9 cellular contexts compared by ENCODE assay signal in the genomic region with DNA sequence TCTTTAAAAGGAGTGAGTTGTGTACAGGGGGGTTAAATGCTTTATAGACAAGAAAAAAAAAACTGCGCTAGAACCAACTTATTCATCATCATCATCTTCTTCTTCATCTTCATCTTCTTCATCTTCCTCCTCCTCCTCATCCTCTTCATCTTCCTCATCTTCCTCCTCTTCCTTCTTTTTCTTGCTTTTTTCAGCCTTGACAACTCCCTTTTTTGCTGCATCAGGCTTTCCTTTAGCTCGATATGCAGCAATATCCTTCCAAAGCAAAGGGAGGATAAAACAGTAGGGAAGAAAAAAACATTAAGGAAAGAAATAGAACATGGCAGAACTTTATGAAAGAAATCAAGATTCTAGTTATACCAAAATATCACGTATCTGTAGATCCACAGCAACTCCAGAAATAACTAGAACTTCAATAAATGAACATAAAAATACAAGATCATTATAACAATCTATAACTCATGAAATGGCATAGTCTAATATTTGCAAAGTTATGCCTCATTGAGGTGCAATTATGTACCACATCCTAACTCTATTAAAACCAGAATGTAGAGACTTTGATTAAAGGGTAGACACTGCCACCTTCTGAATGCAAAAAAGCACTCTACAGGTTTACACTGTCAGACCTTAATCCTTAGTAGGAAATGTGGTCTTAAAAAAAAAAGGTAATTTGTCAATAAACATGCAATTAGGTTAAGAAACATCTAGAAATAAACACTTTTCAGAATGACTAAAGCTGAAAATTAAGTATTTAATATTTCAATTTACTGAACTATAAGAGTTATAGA. TPM values are rescaled to one million over a fixed set of nuclear protein-coding genes. Genes with fewer than 3 reads are reported as not detected.
DNase-seq lines count a peak whose midpoint lies in the region; ATAC-seq and TF ChIP-seq lines count a peak whose summit lies in the region.
"Not testable (repeated sequence)": the region's sequence is repeated elsewhere in the genome, so short reads cannot be mapped to it uniquely, and the experiment has no call there.
"Had no signal": no experiment of that assay in that cellular context is flagged by ENCODE, and none has a peak within 500 bp of the region (broad histone marks: within the 10 kb centered on the region; RNA-seq: fewer than 3 reads in every experiment).

No MANE protein-coding gene starts in this region.

- not testable (repeated sequence) for H3K4me2 ChIP-seq in PC-3 (ENCODE audit: low read length)

- H3K9ac ChIP-seq in PC-3 (ENCODE audit: low read length): not testable (repeated sequence)

- H2AFZ ChIP-seq in PC-3 (ENCODE audit: low read length): not testable (repeated sequence)

- H3F3A ChIP-seq in PC-3 (ENCODE audit: low read length, unreplicated experiment): not testable (repeated sequence)

- peak overlapping the region; percentile 32 for H3K4me3 Mint-ChIP-seq in CD8-positive, alpha-beta T cell
- peak overlapping the region; percentile 54 for H3K4me3 Mint-ChIP-seq in activated T-helper 2 cell treated with anti-CD3 and anti-CD28 coated beads, Interferon-gamma antibody, Interleukin-2, Interleukin-4, amounts not matched to agents 10 μg/mL and 5 μg/mL and 100 μg/mL, durations not matched to agents 14 hours and 24 hours and 36 hours (ENCODE audit: low read depth)
- peak overlapping the region; percentile 70 for H3K4me3 Mint-ChIP-seq in natural killer cell treated with Interleukin-12 subunit alpha and Interleukin-12 subunit beta and Interleukin-15 and Interleukin-18, amount 100 ng/mL, for 72 hours

- not testable (repeated sequence) for H3K27me3 Mint-ChIP-seq in CD8-positive, alpha-beta T cell (ENCODE audit: low read depth); activated T-helper 2 cell treated with anti-CD3 and anti-CD28 coated beads, Interferon-gamma antibody, Interleukin-2, Interleukin-4, amounts not matched to agents 10 μg/mL and 5 μg/mL and 100 μg/mL, durations not matched to agents 14 hours and 24 hours and 36 hours (ENCODE audit: low read depth); natural killer cell treated with Interleukin-12 subunit alpha and Interleukin-12 subunit beta and Interleukin-15 and Interleukin-18, amount 100 ng/mL, for 72 hours

- peaks cover 18% of the 10 kb centered on the region for H3K36me3 ChIP-seq in CD8-positive, alpha-beta T cell (ENCODE audit: insufficient read depth, low read length)
- H3K36me3 ChIP-seq in PC-3 (ENCODE audit: low read depth, low read length) (peaks cover 36% of the 10 kb centered on the region), left ventricle myocardium inferior (peaks cover 35% of the 10 kb centered on the region), suprapubic skin (peaks cover 18% of the 10 kb centered on the region)

- CTCF ChIA-PET in CD8-positive, alpha-beta T cell (lab: Charles Lee): interaction anchor here (0.6 to 2.6 kb wide), 37 partner anchors 9 to 346 kb away, joined by 3 to 28 read pairs (median 4); partner anchors contain the start of gene KATNAL1
- CTCF ChIA-PET in PC-3 (lab: Charles Lee): not testable (repeated sequence)

- not testable (repeated sequence) for DNase-seq in CD8-positive, alpha-beta T cell; HFF-Myc (ENCODE audit: extremely low read depth, low read depth); activated T-helper 2 cell treated with anti-CD3 and anti-CD28 coated beads, Interferon-gamma antibody, Interleukin-2, Interleukin-4, amounts not matched to agents 10 μg/mL and 5 μg/mL and 100 μg/mL, durations not matched to agents 14 hours and 24 hours and 36 hours (ENCODE audit: low spot score); coronary artery (ENCODE audit: low spot score); left ventricle myocardium inferior; natural killer cell treated with Interleukin-12 subunit alpha and Interleukin-12 subunit beta and Interleukin-15 and Interleukin-18, amount 100 ng/mL, for 72 hours (ENCODE audit: low spot score); suprapubic skin (ENCODE audit: low spot score in 2 of 2)
- DNase-seq in PC-3: peak; percentile 20

- not testable (repeated sequence) for TF ChIP-seq POLR2A in suprapubic skin (IDR thresholded peaks at IDR 0.05)

- not testable (repeated sequence) for TF ChIP-seq EP300 in suprapubic skin (IDR thresholded peaks at IDR 0.05)

- intact Hi-C loops in CD8-positive, alpha-beta T cell (cut with DNase I, micrococcal nuclease): loop anchor here (1.0 to 10.0 kb wide), 9 partner anchors 39 to 687 kb away; partner anchors contain the start of gene UBE2L5 (in 1 of the 2)
- intact Hi-C loops in PC-3 (cut with micrococcal nuclease) (loop anchor here (1.0 to 2.0 kb wide), 3 partner anchors 41 to 329 kb away; no protein-coding TSS in a partner anchor), left ventricle myocardium inferior (cut with micrococcal nuclease) (loop anchor here (10.0 kb wide), 2 partner anchors 47 to 327 kb away; no protein-coding TSS in a partner anchor)
- intact Hi-C loops in activated T-helper 2 cell treated with anti-CD3 and anti-CD28 coated beads, Interferon-gamma antibody, Interleukin-2, Interleukin-4, amounts not matched to agents 10 μg/mL and 5 μg/mL and 100 μg/mL, durations not matched to agents 14 hours and 24 hours and 36 hours (cut with micrococcal nuclease): loop anchor here (5.0 to 10.0 kb wide), 4 partner anchors 39 to 703 kb away; partner anchors contain the start of genes HSPH1 and UBE2L5

- BruUV-seq in PC-3 (replicated peaks; lab: Mats Ljungman, UMichigan): not testable (repeated sequence)

- not testable (repeated sequence) for H3K27me3 ChIP-seq in CD8-positive, alpha-beta T cell (ENCODE audit: insufficient read depth, low read length); PC-3 (ENCODE audit: low read length); left ventricle myocardium inferior (ENCODE audit: low read depth); suprapubic skin

- not testable (repeated sequence) for H3K9me3 ChIP-seq in CD8-positive, alpha-beta T cell (ENCODE audit: low read length); PC-3 (ENCODE audit: low read length); left ventricle myocardium inferior (replicated peaks); suprapubic skin

- peaks cover 33% of the 10 kb centered on the region for H3K79me2 ChIP-seq in PC-3 (ENCODE audit: low read length)

- H3K4me1 ChIP-seq in CD8-positive, alpha-beta T cell (ENCODE audit: insufficient read depth, low read length): peaks cover 26% of the 10 kb centered on the region
- H3K4me1 ChIP-seq in PC-3 (ENCODE audit: insufficient read depth, low read length) (peaks cover 15% of the 10 kb centered on the region), left ventricle myocardium inferior (peaks cover 36% of the 10 kb centered on the region), suprapubic skin (peaks cover 31% of the 10 kb centered on the region)

- H3K9me3 Mint-ChIP-seq in CD8-positive, alpha-beta T cell; activated T-helper 2 cell treated with anti-CD3 and anti-CD28 coated beads, Interferon-gamma antibody, Interleukin-2, Interleukin-4, amounts not matched to agents 10 μg/mL and 5 μg/mL and 100 μg/mL, durations not matched to agents 14 hours and 24 hours and 36 hours; natural killer cell treated with Interleukin-12 subunit alpha and Interleukin-12 subunit beta and Interleukin-15 and Interleukin-18, amount 100 ng/mL, for 72 hours: not testable (repeated sequence)

- TF ChIP-seq CTCF in CD8-positive, alpha-beta T cell (IDR thresholded peaks at IDR 0.05): peak; percentile 67
- peak; percentile 2 for TF ChIP-seq CTCF in HFF-Myc (IDR thresholded peaks at IDR 0.05; ENCODE audit: low read depth, low read length, missing control alignments)
- TF ChIP-seq CTCF in PC-3 (conservative IDR thresholded peaks at IDR 0.05; ENCODE audit: low read depth, low read length): peak; percentile 46
- TF ChIP-seq CTCF in coronary artery (IDR thresholded peaks at IDR 0.05): peak; percentile 15
- peak; percentile 65 for TF ChIP-seq CTCF in left ventricle myocardium inferior (IDR thresholded peaks at IDR 0.05; ENCODE audit: borderline replicate concordance)
- TF ChIP-seq CTCF in suprapubic skin (IDR thresholded peaks at IDR 0.05): peak; percentile 12 to 29

- peaks cover 46% of the 10 kb centered on the region for H3K4me1 Mint-ChIP-seq in CD8-positive, alpha-beta T cell (ENCODE audit: low read depth)
- H3K4me1 Mint-ChIP-seq in activated T-helper 2 cell treated with anti-CD3 and anti-CD28 coated beads, Interferon-gamma antibody, Interleukin-2, Interleukin-4, amounts not matched to agents 10 μg/mL and 5 μg/mL and 100 μg/mL, durations not matched to agents 14 hours and 24 hours and 36 hours (ENCODE audit: low read depth): peaks cover 24% of the 10 kb centered on the region
- H3K4me1 Mint-ChIP-seq in natural killer cell treated with Interleukin-12 subunit alpha and Interleukin-12 subunit beta and Interleukin-15 and Interleukin-18, amount 100 ng/mL, for 72 hours (ENCODE audit: low read depth in 2 of 2): peaks cover 27 to 36% of the 10 kb centered on the region in 2 donors

- ATAC-seq in CD8-positive, alpha-beta T cell; PC-3; natural killer cell treated with Interleukin-12 subunit alpha and Interleukin-12 subunit beta and Interleukin-15 and Interleukin-18, amount 100 ng/mL, for 72 hours: not testable (repeated sequence)

- H3K4me3 ChIP-seq in CD8-positive, alpha-beta T cell (ENCODE audit: low read depth, low read length); HFF-Myc (replicated peaks; ENCODE audit: low read depth, low read length); PC-3 (ENCODE audit: low read length); coronary artery; suprapubic skin: not testable (repeated sequence)
- H3K4me3 ChIP-seq in left ventricle myocardium inferior: peak overlapping the region; percentile 94

- POLR2A ChIA-PET in CD8-positive, alpha-beta T cell (lab: Charles Lee): interaction anchor here (0.6 to 3.7 kb wide), 7 partner anchors 22 to 271 kb away, joined by 3 to 26 read pairs (median 4); partner anchors contain the start of gene USPL1
- POLR2A ChIA-PET in PC-3 (lab: Charles Lee; ENCODE audit: unreplicated experiment): not testable (repeated sequence)

- peaks cover 59% of the 10 kb centered on the region for H3K36me3 Mint-ChIP-seq in CD8-positive, alpha-beta T cell
- H3K36me3 Mint-ChIP-seq in activated T-helper 2 cell treated with anti-CD3 and anti-CD28 coated beads, Interferon-gamma antibody, Interleukin-2, Interleukin-4, amounts not matched to agents 10 μg/mL and 5 μg/mL and 100 μg/mL, durations not matched to agents 14 hours and 24 hours and 36 hours (ENCODE audit: low read depth): peaks cover 60% of the 10 kb centered on the region
- peaks cover 30% of the 10 kb centered on the region for H3K36me3 Mint-ChIP-seq in natural killer cell treated with Interleukin-12 subunit alpha and Interleukin-12 subunit beta and Interleukin-15 and Interleukin-18, amount 100 ng/mL, for 72 hours

- WGBS in suprapubic skin: 68% methylated on average over 3 of the region's 3 CpGs

- peak overlapping the region; percentile 74 for H3K27ac Mint-ChIP-seq in CD8-positive, alpha-beta T cell
- H3K27ac Mint-ChIP-seq in activated T-helper 2 cell treated with anti-CD3 and anti-CD28 coated beads, Interferon-gamma antibody, Interleukin-2, Interleukin-4, amounts not matched to agents 10 μg/mL and 5 μg/mL and 100 μg/mL, durations not matched to agents 14 hours and 24 hours and 36 hours: peak overlapping the region; percentile 59
- H3K27ac Mint-ChIP-seq in natural killer cell treated with Interleukin-12 subunit alpha and Interleukin-12 subunit beta and Interleukin-15 and Interleukin-18, amount 100 ng/mL, for 72 hours: peak overlapping the region; percentile 81 to 92

- H3K9me2 ChIP-seq in PC-3 (replicated peaks; ENCODE audit: low read length): not testable (repeated sequence)

- not testable (repeated sequence) for H3K27ac ChIP-seq in CD8-positive, alpha-beta T cell (ENCODE audit: low read depth, low read length); PC-3 (ENCODE audit: low read length); left ventricle myocardium inferior (replicated peaks); suprapubic skin
- H3K27ac ChIP-seq in coronary artery: peak overlapping the region; percentile 3 to 11

- H4K20me1 ChIP-seq in PC-3 (ENCODE audit: low read length): peaks cover 18% of the 10 kb centered on the region; the same call in 1 of the 2 replicates

RNA-seq across cellular contexts. Expression of gene HMGB1, which starts 4.3 kb away (rescaled TPM):
- 100 to 1,000 TPM; 445 to 453 TPM for total RNA-seq in CD8-positive, alpha-beta T cell
- total RNA-seq in PC-3 (2014; rRNA removed) (497 and 567 TPM in 2 replicates), left ventricle myocardium inferior (161 TPM), suprapubic skin (100 to 1,000 TPM; 212 to 327 (median 271) TPM)
- total RNA-seq in activated T-helper 2 cell treated with anti-CD3 and anti-CD28 coated beads, Interferon-gamma antibody, Interleukin-2, Interleukin-4, amounts not matched to agents 10 μg/mL and 5 μg/mL and 100 μg/mL, durations not matched to agents 14 hours and 24 hours and 36 hours: 594 and 603 TPM in 2 replicates
- 100 to 1,000 TPM; 302 to 423 TPM for total RNA-seq in natural killer cell treated with Interleukin-12 subunit alpha and Interleukin-12 subunit beta and Interleukin-15 and Interleukin-18, amount 100 ng/mL, for 72 hours

RNA-seq across cellular contexts. Expression of gene UBE2L5, which starts 39.2 kb away (rescaled TPM):
- total RNA-seq in CD8-positive, alpha-beta T cell: not detected
- total RNA-seq in PC-3 (2014; rRNA removed) (not detected in 2 replicates), left ventricle myocardium inferior (not detected), suprapubic skin (under 1 TPM in 2 of 4 donors, not detected in 2; 0.34 to 0.80 TPM)
- total RNA-seq in activated T-helper 2 cell treated with anti-CD3 and anti-CD28 coated beads, Interferon-gamma antibody, Interleukin-2, Interleukin-4, amounts not matched to agents 10 μg/mL and 5 μg/mL and 100 μg/mL, durations not matched to agents 14 hours and 24 hours and 36 hours: not detected in 2 replicates
- total RNA-seq in natural killer cell treated with Interleukin-12 subunit alpha and Interleukin-12 subunit beta and Interleukin-15 and Interleukin-18, amount 100 ng/mL, for 72 hours: not detected
- total RNA-seq: SJSA1 had no signal

Comparison
In these comparisons a context has a peak if more than half of its experiments do, and no peak if none do; other contexts are left out.
1. CTCF ChIP-seq: peak in every context shown above with its lines; median percentile 67 in CD8-positive, alpha-beta T cell; 65 in left ventricle myocardium inferior; 46 in PC-3; 20 in suprapubic skin; 15 in coronary artery; 2 in HFF-Myc.